ENCODE assay signal across 17 cellular contexts in the genomic region with DNA sequence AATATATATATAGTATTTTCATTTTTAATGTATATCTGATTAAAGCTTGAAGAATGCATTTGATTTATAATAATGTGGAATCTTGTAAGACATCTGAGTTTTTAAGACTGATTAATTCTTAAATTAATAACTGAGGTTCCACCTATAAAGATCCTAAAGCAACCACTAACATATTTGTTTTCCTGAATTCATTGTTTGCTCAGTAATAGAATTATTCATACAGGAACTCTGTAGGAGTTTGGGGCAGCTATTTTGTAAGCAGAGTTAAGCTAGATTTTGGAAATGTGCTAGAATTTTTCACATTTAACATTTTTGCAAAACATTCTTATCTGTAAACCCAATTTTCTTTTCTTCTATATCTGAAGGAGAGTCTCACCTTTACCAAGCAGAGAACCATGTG.
A peak's percentile ranks its signal among the peaks of the same experiment; 100 is the strongest.
DNase-seq lines count a peak whose midpoint lies in the region; ATAC-seq, FAIRE-seq and TF ChIP-seq lines count a peak whose summit lies in the region.
"Had no signal": no experiment of that assay in that cellular context is flagged by ENCODE, and none has a peak within 500 bp of the region (broad histone marks: within the 10 kb centered on the region; RNA-seq: fewer than 3 reads in every experiment).

No MANE protein-coding gene starts in this region.

- POLR2A ChIA-PET in activated CD8-positive, alpha-beta T cell treated with anti-CD3 and anti-CD28 coated beads, Interleukin-2, amount 10 ng/mL, durations not matched to agents 7 days and 5 days (lab: Charles Lee) = no interaction called here

- H3K9me2 ChIP-seq in MM.1S (replicated peaks; ENCODE audit: insufficient read depth, low read length) = no peaks in the 10 kb centered on the region

- H3K9me3 ChIP-seq in SJCRH30 (replicated peaks) = no peaks in the 10 kb centered on the region
- H3K9me3 ChIP-seq in MM.1S (replicated peaks; ENCODE audit: insufficient read depth, low read length) = no peaks in the 10 kb centered on the region

- H4K20me1 ChIP-seq in MM.1S (ENCODE audit: insufficient read depth, low read length) = no peaks in the 10 kb centered on the region
- H4K20me1 ChIP-seq: BLaER1 treated with 17β-estradiol and CSF1 and Interleukin-3, amounts not matched to agents 10 nM and 100 nM had no signal

- no peaks in the 10 kb centered on the region for H3K79me2 ChIP-seq in MM.1S (ENCODE audit: low read length)

- ATAC-seq in activated CD8-positive, alpha-beta T cell treated with anti-CD3 and anti-CD28 coated beads, Interleukin-2, amount 10 ng/mL, durations not matched to agents 7 days and 5 days = no peak
- ATAC-seq: CD8-positive, alpha-beta T cell; GM23338 had no signal

- H3K4me2 ChIP-seq in MM.1S (ENCODE audit: low read depth, low read length) = no peak overlapping the region
- H3K4me2 ChIP-seq: BLaER1 treated with 17β-estradiol and CSF1 and Interleukin-3, amounts not matched to agents 10 nM and 100 nM; GM23338 had no signal

- H3K36me3 ChIP-seq in SJCRH30 (peaks cover 3% of the 10 kb centered on the region; the same call in 1 of the 2 replicates), MM.1S (replicated peaks; ENCODE audit: insufficient read depth, low read length) (no peaks in the 10 kb centered on the region)
- H3K36me3 ChIP-seq: BLaER1 treated with 17β-estradiol and CSF1 and Interleukin-3, amounts not matched to agents 10 nM and 100 nM had no signal

- peak; percentile 59 for FAIRE-seq in endometrium (lab: Jason Lieb, UNC)
- FAIRE-seq: H54 had no signal

- no peaks in the 10 kb centered on the region for H3K9me3 Mint-ChIP-seq in activated T-cell treated with anti-CD3 and anti-CD28 coated beads, Interleukin-2, amount 50 U/mL, for 24 hours
- H3K9me3 Mint-ChIP-seq in activated CD8-positive, alpha-beta T cell treated with anti-CD3 and anti-CD28 coated beads, Interleukin-2, amount 10 ng/mL, durations not matched to agents 7 days and 5 days (ENCODE audit: insufficient read depth) = no peaks in the 10 kb centered on the region
- H3K9me3 Mint-ChIP-seq: GM23338 had no signal

- H3K4me3 Mint-ChIP-seq in activated T-cell treated with anti-CD3 and anti-CD28 coated beads, Interleukin-2, amount 50 U/mL, for 24 hours = no peak overlapping the region
- H3K4me3 Mint-ChIP-seq in activated CD8-positive, alpha-beta T cell treated with anti-CD3 and anti-CD28 coated beads, Interleukin-2, amount 10 ng/mL, durations not matched to agents 7 days and 5 days = no peak overlapping the region
- H3K4me3 Mint-ChIP-seq: B cell; CD8-positive, alpha-beta T cell; GM23338 had no signal

- H3K4me1 ChIP-seq in SJCRH30 = peaks cover 15% of the 10 kb centered on the region
- H3K4me1 ChIP-seq in MM.1S (ENCODE audit: low read length) = no peaks in the 10 kb centered on the region
- H3K4me1 ChIP-seq: BLaER1 treated with 17β-estradiol and CSF1 and Interleukin-3, amounts not matched to agents 10 nM and 100 nM had no signal

- TF ChIP-seq CTCF in MM.1S (IDR thresholded peaks at IDR 0.05; ENCODE audit: low read length) = no peak

- H3K36me3 Mint-ChIP-seq in activated T-cell treated with anti-CD3 and anti-CD28 coated beads, Interleukin-2, amount 50 U/mL, for 24 hours (ENCODE audit: low read depth) = no peaks in the 10 kb centered on the region
- no peaks in the 10 kb centered on the region for H3K36me3 Mint-ChIP-seq in activated CD8-positive, alpha-beta T cell treated with anti-CD3 and anti-CD28 coated beads, Interleukin-2, amount 10 ng/mL, durations not matched to agents 7 days and 5 days (ENCODE audit: low read depth)

- peak; percentile 46 for DNase-seq in DMS53 (lab: John Stamatoyannopoulos, UW)
- DNase-seq in DMS53 treated with DMSO at 0.1 percent for 48 hours (lab: John Stamatoyannopoulos, UW; ENCODE audit: unreplicated experiment) = no peak
- no peak for DNase-seq in SJCRH30
- DNase-seq in MM.1S = no peak
- no peak for DNase-seq in activated T-cell treated with anti-CD3 and anti-CD28 coated beads, Interleukin-2, amount 50 U/mL, for 24 hours
- DNase-seq in activated CD8-positive, alpha-beta T cell treated with anti-CD3 and anti-CD28 coated beads, Interleukin-2, amount 10 ng/mL, durations not matched to agents 7 days and 5 days = no peak
- DNase-seq: Calu3; CD8-positive, alpha-beta T cell; DMS79; GDM1; HCEC 1CT had no signal

- CTCF ChIA-PET in activated CD8-positive, alpha-beta T cell treated with anti-CD3 and anti-CD28 coated beads, Interleukin-2, amount 10 ng/mL, durations not matched to agents 7 days and 5 days (lab: Charles Lee) = no interaction called here

- H3K4me1 Mint-ChIP-seq in activated T-cell treated with anti-CD3 and anti-CD28 coated beads, Interleukin-2, amount 50 U/mL, for 24 hours (ENCODE audit: low read depth) = peaks cover 2% of the 10 kb centered on the region
- H3K4me1 Mint-ChIP-seq in activated CD8-positive, alpha-beta T cell treated with anti-CD3 and anti-CD28 coated beads, Interleukin-2, amount 10 ng/mL, durations not matched to agents 7 days and 5 days (ENCODE audit: low read depth) = no peaks in the 10 kb centered on the region
- H3K4me1 Mint-ChIP-seq: GM23338 had no signal

- peak overlapping the region; percentile 10; the same call in 1 of the 2 replicates for H3K27ac ChIP-seq in SJCRH30
- H3K27ac ChIP-seq in MM.1S (ENCODE audit: low read length) = no peak overlapping the region
- H3K27ac ChIP-seq: 22Rv1; BLaER1 treated with 17β-estradiol and CSF1 and Interleukin-3, amounts not matched to agents 10 nM and 100 nM had no signal

- no peak overlapping the region for H3K9ac ChIP-seq in MM.1S (ENCODE audit: low read length)
- H3K9ac ChIP-seq: BLaER1 treated with 17β-estradiol and CSF1 and Interleukin-3, amounts not matched to agents 10 nM and 100 nM had no signal

- no peak overlapping the region for H2AFZ ChIP-seq in MM.1S (ENCODE audit: low read length)
- H2AFZ ChIP-seq: GM23338 had no signal

- no peaks in the 10 kb centered on the region for H3F3A ChIP-seq in MM.1S (ENCODE audit: insufficient read depth, low read length)

- peaks cover 14% of the 10 kb centered on the region for H3K27me3 Mint-ChIP-seq in activated T-cell treated with anti-CD3 and anti-CD28 coated beads, Interleukin-2, amount 50 U/mL, for 24 hours
- H3K27me3 Mint-ChIP-seq in activated CD8-positive, alpha-beta T cell treated with anti-CD3 and anti-CD28 coated beads, Interleukin-2, amount 10 ng/mL, durations not matched to agents 7 days and 5 days (ENCODE audit: low read depth) = no peaks in the 10 kb centered on the region

- H3K4me3 ChIP-seq in SJCRH30 (no peak overlapping the region), MM.1S (ENCODE audit: low read length) (no peak overlapping the region)
- H3K4me3 ChIP-seq: BLaER1 treated with 17β-estradiol and CSF1 and Interleukin-3, amounts not matched to agents 10 nM and 100 nM; GM23338 had no signal

- no peak overlapping the region for H3K27ac Mint-ChIP-seq in activated T-cell treated with anti-CD3 and anti-CD28 coated beads, Interleukin-2, amount 50 U/mL, for 24 hours
- no peak overlapping the region for H3K27ac Mint-ChIP-seq in activated CD8-positive, alpha-beta T cell treated with anti-CD3 and anti-CD28 coated beads, Interleukin-2, amount 10 ng/mL, durations not matched to agents 7 days and 5 days
- H3K27ac Mint-ChIP-seq: B cell; CD8-positive, alpha-beta T cell; GM23338 had no signal

- H3K27me3 ChIP-seq in SJCRH30 (no peaks in the 10 kb centered on the region), MM.1S (replicated peaks; ENCODE audit: insufficient read depth, low read length) (no peaks in the 10 kb centered on the region)
- H3K27me3 ChIP-seq: BLaER1 treated with 17β-estradiol and CSF1 and Interleukin-3, amounts not matched to agents 10 nM and 100 nM had no signal
